In genomic region chr19:2475702-2476450, GRCh38 we compare ENCODE assay signal across 8 cellular contexts. TPM values are rescaled to one million over a fixed set of nuclear protein-coding genes. Genes with fewer than 3 reads are reported as not detected.
DNase-seq lines count a peak whose midpoint lies in the region; ATAC-seq, FAIRE-seq and TF ChIP-seq lines count a peak whose summit lies in the region.

A gene with protein sequence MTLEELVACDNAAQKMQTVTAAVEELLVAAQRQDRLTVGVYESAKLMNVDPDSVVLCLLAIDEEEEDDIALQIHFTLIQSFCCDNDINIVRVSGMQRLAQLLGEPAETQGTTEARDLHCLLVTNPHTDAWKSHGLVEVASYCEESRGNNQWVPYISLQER (plus strand): TSS chr19:2476127. CDS start chr19:2476359, 232 bp downstream.

- peaks cover 21% of the 10 kb centered on the region for H3K79me2 ChIP-seq in keratinocyte (ENCODE audit: control insufficient read depth, insufficient read depth, low read length)

- H4K20me1 ChIP-seq in keratinocyte (ENCODE audit: control insufficient read depth, extremely low read depth, insufficient read depth, low read length) = peaks cover 6% of the 10 kb centered on the region

- no peaks in the 10 kb centered on the region for H3K9me3 ChIP-seq in keratinocyte (ENCODE audit: control insufficient read depth, low read depth, low read length)

- FAIRE-seq in keratinocyte (lab: Jason Lieb, UNC) = peak; percentile 66

- dilution Hi-C loops in keratinocyte (cut with MboI; ENCODE audit: extremely low pct_ligation_motif_present, low sequenced_read_pairs) = no loop called here

- peak within 1 kb of the TSS; percentile 76 for H3K27ac ChIP-seq in keratinocyte (ENCODE audit: control insufficient read depth, insufficient read depth, low read length)

- no peaks in the 10 kb centered on the region for H3K27me3 ChIP-seq in keratinocyte (ENCODE audit: control insufficient read depth, extremely low read depth, insufficient read depth, low read length)

- no peak for TF ChIP-seq CTCF in AG09309 (IDR thresholded peaks at IDR 0.05; ENCODE audit: control insufficient read depth, insufficient read depth, low read depth, low read length, missing control alignments)
- no peak for TF ChIP-seq CTCF in keratinocyte (optimal IDR thresholded peaks at IDR 0.05 in 1 of 3, IDR thresholded peaks at IDR 0.05 in 1 of 3, conservative IDR thresholded peaks at IDR 0.05 in 1 of 3; ENCODE audit: extremely low read depth in 1 of 3, insufficient read depth in 2 of 3, low read length in 3 of 3)

- in situ Hi-C loops in GM18951 (cut with MboI; ENCODE audit: low sequenced_read_pairs, unreplicated experiment) = loop anchor here (5.0 kb wide), 1 partner anchor 136 kb away; no protein-coding TSS in a partner anchor

- peak within 1 kb of the TSS; percentile 99 for H3K4me3 ChIP-seq in AG09309 (ENCODE audit: control insufficient read depth, low read depth, low read length)
- peak within 1 kb of the TSS; percentile 84 to 99 (median 89) for H3K4me3 ChIP-seq in keratinocyte (ENCODE audit: control insufficient read depth in 2 of 3, extremely low read depth in 1 of 3, insufficient read depth in 2 of 3, low read depth in 1 of 3, low read length in 3 of 3)

- peak within 1 kb of the TSS; percentile 96 for H3K4me2 ChIP-seq in keratinocyte (ENCODE audit: control insufficient read depth, extremely low read depth, insufficient read depth, low read depth, low read length)

- peaks cover 5% of the 10 kb centered on the region for H3K4me1 ChIP-seq in keratinocyte (ENCODE audit: control insufficient read depth, extremely low read depth, insufficient read depth, low read length)

- peaks cover 5 to 8% of the 10 kb centered on the region in 2 experiments for H3K36me3 ChIP-seq in keratinocyte (ENCODE audit: control insufficient read depth in 2 of 2, extremely low read depth in 1 of 2, insufficient read depth in 2 of 2, low read length in 2 of 2)

- H3K9ac ChIP-seq in keratinocyte (ENCODE audit: control insufficient read depth, extremely low read depth, insufficient read depth, low read length) = peak within 1 kb of the TSS; percentile 86

- DNase-seq in AG09309 (ENCODE audit: low read depth) = peak; percentile 94
- DNase-seq in NCI-H446 treated with DMSO at 0.1 percent for 48 hours (lab: John Stamatoyannopoulos, UW) = peak; percentile 34
- DNase-seq in activated CD4-positive, CD25-positive, alpha-beta regulatory T cell treated with anti-CD3 and anti-CD28 coated beads, Interleukin-2, amount 50 U/mL, for 72 hours = peak; percentile 96
- DNase-seq in cerebellar cortex (ENCODE audit: low spot score) = peak; percentile 99
- peak; percentile 90 for DNase-seq in keratinocyte (ENCODE audit: low read depth, low spot score)
- peak; percentile 95 to 99 (median 96) for DNase-seq in stimulated activated CD4-positive, alpha-beta T cell treated with anti-CD3 and anti-CD28 coated beads, Interleukin-12 subunit alpha, Interleukin-12 subunit beta, amount 100 ng/mL, for 48 hours (ENCODE audit: low read depth in 2 of 3, low spot score in 1 of 3)

- H2AFZ ChIP-seq in keratinocyte (ENCODE audit: control insufficient read depth, low read length) = peak within 1 kb of the TSS; percentile 20

- ATAC-seq in HG03354 (IDR thresholded peaks at IDR 0.05; ENCODE audit: poor library complexity, severe bottlenecking, unreplicated experiment) = peak; percentile 50

- peak; percentile 100 for TF ChIP-seq POLR2A in GM18951 (IDR thresholded peaks at IDR 0.05; ENCODE audit: extremely low read depth, insufficient read depth, insufficient read length)

- H3K9me1 ChIP-seq in keratinocyte (ENCODE audit: control insufficient read depth, extremely low read depth, insufficient read depth, low read length) = no peaks in the 10 kb centered on the region

RNA-seq across cellular contexts. Expression of the gene that starts here (rescaled TPM):
- 20.6 to 32.4 TPM (median 26.8 TPM) in 3 replicates for polyA plus RNA-seq in keratinocyte
- polyA plus RNA-seq in keratinocyte (2011; ENCODE audit: low read depth) = 149 TPM
- polyA plus RNA-seq in keratinocyte (2011; cell fraction: cytosol; rRNA removed) = 9.5 and 12.5 TPM in 2 replicates
- polyA plus RNA-seq in keratinocyte (2011; cell fraction: nucleus; rRNA removed) = 34.9 and 41.2 TPM in 2 replicates
- polyA plus RNA-seq in keratinocyte (2012; ENCODE audit: low replicate concordance) = 21.0 and 188 TPM in 2 replicates
- polyA minus RNA-seq in keratinocyte = 9.5 to 21.8 TPM (median 13.7 TPM) in 3 replicates
- polyA minus RNA-seq in keratinocyte (2011; cell fraction: cytosol; rRNA and poly(A)+ RNA removed) = 40.5 TPM
- polyA minus RNA-seq in keratinocyte (2011; cell fraction: nucleus; rRNA and poly(A)+ RNA removed) = 16.2 and 25.8 TPM in 2 replicates

Comparison
In these comparisons a context has a peak if more than half of its experiments do, and no peak if none do; other contexts are left out.
1. Peak in every context shown above with its lines: DNase-seq, ATAC-seq, H3K4me3 ChIP-seq and H3K27ac ChIP-seq.
2. DNase-seq: peak in every context shown above with its lines; median percentile 99 in cerebellar cortex; 96 in activated CD4-positive, CD25-positive, alpha-beta regulatory T cell treated with anti-CD3 and anti-CD28 coated beads, Interleukin-2, amount 50 U/mL, for 72 hours; 96 in stimulated activated CD4-positive, alpha-beta T cell treated with anti-CD3 and anti-CD28 coated beads, Interleukin-12 subunit alpha, Interleukin-12 subunit beta, amount 100 ng/mL, for 48 hours; 94 in AG09309; 90 in keratinocyte; 34 in NCI-H446 treated with DMSO at 0.1 percent for 48 hours.